ENCODE assay signal across 20 cellular contexts in the genomic region with DNA sequence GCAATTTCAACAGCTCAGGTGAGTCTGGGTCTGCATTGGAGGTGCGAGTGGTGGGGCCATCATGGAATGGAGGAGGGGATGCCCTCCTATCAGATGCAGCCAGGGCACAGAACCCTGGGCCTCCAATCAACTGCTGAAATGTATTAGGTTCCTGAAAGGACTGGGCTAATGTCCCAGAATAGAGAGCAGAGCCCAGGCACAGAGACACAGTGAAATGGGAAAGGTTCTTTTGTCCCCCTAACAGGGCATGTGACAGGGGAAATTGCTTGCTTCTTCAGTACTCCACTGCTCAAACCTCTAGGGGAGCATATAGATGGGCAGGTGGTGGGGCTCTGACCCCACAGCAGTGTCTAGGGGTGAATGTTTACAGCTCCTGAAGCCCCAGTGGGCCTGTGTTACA.
"Had no signal": no experiment of that assay in that cellular context is flagged by ENCODE, and none has a peak within 500 bp of the region (broad histone marks: within the 10 kb centered on the region; RNA-seq: fewer than 3 reads in every experiment).

No MANE protein-coding gene starts in this region.

- DNase-seq: activated CD4-positive, alpha-beta T cell treated with anti-CD3 and anti-CD28 coated beads for 1 hour; activated CD8-positive, alpha-beta memory T cell treated with anti-CD3 and anti-CD28 coated beads for 24 hours; activated CD8-positive, alpha-beta memory T cell treated with anti-CD3 and anti-CD28 coated beads, Interleukin-2, amount 50 U/mL, for 4 hours; activated T-cell treated with anti-CD3 and anti-CD28 coated beads, Interleukin-2, amount 50 U/mL, for 24 hours; central memory CD4-positive, alpha-beta T cell; endodermal cell; esophagus squamous epithelium; gastrocnemius medialis; left cardiac atrium; naive B cell; retina; sigmoid colon; stimulated activated CD4-positive, alpha-beta T cell treated with anti-CD3 and anti-CD28 coated beads, Interleukin-15, amount 100 ng/mL, for 24 hours; stimulated activated naive B cell treated with anti-CD40 and anti-IgM and Interleukin-4, amounts not matched to agents 10 μg/mL and 1 μg/mL and 100 μg/mL, for 72 hours; T-cell; upper lobe of right lung had no signal

- H3K27ac Mint-ChIP-seq: activated naive CD4-positive, alpha-beta T cell treated with anti-CD3 and anti-CD28 coated beads, Interleukin-2, amount 50 U/mL, for 72 hours; activated T-cell treated with anti-CD3 and anti-CD28 coated beads, Interleukin-2, amount 50 U/mL, for 24 hours; activated T-helper 17 cell treated with anti-CD3 and anti-CD28 coated beads, Interleukin-2, amount 50 U/mL, for 72 hours; endodermal cell; memory B cell; progenitor cell of endocrine pancreas; stimulated activated naive B cell treated with anti-CD40 and anti-IgM and Interleukin-4, amounts not matched to agents 10 μg/mL and 1 μg/mL and 100 μg/mL, for 72 hours had no signal

- ATAC-seq: activated naive CD4-positive, alpha-beta T cell treated with anti-CD3 and anti-CD28 coated beads, Interleukin-2, amount 50 U/mL, for 72 hours; activated T-helper 17 cell treated with anti-CD3 and anti-CD28 coated beads, Interleukin-2, amount 50 U/mL, for 72 hours; gastrocnemius medialis; stimulated activated naive B cell treated with anti-CD40 and anti-IgM and Interleukin-4, amounts not matched to agents 10 μg/mL and 1 μg/mL and 100 μg/mL, for 72 hours; T-cell; upper lobe of right lung had no signal

- H3K27me3 Mint-ChIP-seq: activated T-cell treated with anti-CD3 and anti-CD28 coated beads, Interleukin-2, amount 50 U/mL, for 24 hours; activated T-helper 17 cell treated with anti-CD3 and anti-CD28 coated beads, Interleukin-2, amount 50 U/mL, for 72 hours; T-cell had no signal

- H3K36me3 Mint-ChIP-seq: activated naive CD4-positive, alpha-beta T cell treated with anti-CD3 and anti-CD28 coated beads, Interleukin-2, amount 50 U/mL, for 72 hours; memory B cell; naive B cell; stimulated activated naive B cell treated with anti-CD40 and anti-IgM and Interleukin-4, amounts not matched to agents 10 μg/mL and 1 μg/mL and 100 μg/mL, for 72 hours; T-cell had no signal

- H3K27ac ChIP-seq: esophagus squamous epithelium, gastrocnemius medialis, sigmoid colon, upper lobe of right lung had no signal

- H3K9me3 Mint-ChIP-seq: activated naive CD4-positive, alpha-beta T cell treated with anti-CD3 and anti-CD28 coated beads, Interleukin-2, amount 50 U/mL, for 72 hours; activated T-cell treated with anti-CD3 and anti-CD28 coated beads, Interleukin-2, amount 50 U/mL, for 24 hours; activated T-helper 17 cell treated with anti-CD3 and anti-CD28 coated beads, Interleukin-2, amount 50 U/mL, for 72 hours; memory B cell; stimulated activated naive B cell treated with anti-CD40 and anti-IgM and Interleukin-4, amounts not matched to agents 10 μg/mL and 1 μg/mL and 100 μg/mL, for 72 hours; T-cell had no signal

- H3K27me3 ChIP-seq: esophagus squamous epithelium, gastrocnemius medialis, sigmoid colon, upper lobe of right lung had no signal

- H3K4me3 Mint-ChIP-seq: activated T-cell treated with anti-CD3 and anti-CD28 coated beads, Interleukin-2, amount 50 U/mL, for 24 hours; activated T-helper 17 cell treated with anti-CD3 and anti-CD28 coated beads, Interleukin-2, amount 50 U/mL, for 72 hours; endodermal cell; memory B cell; naive B cell; stimulated activated naive B cell treated with anti-CD40 and anti-IgM and Interleukin-4, amounts not matched to agents 10 μg/mL and 1 μg/mL and 100 μg/mL, for 72 hours had no signal
